Comparison of ENCODE assay signal across 20 cellular contexts in the genomic region with DNA sequence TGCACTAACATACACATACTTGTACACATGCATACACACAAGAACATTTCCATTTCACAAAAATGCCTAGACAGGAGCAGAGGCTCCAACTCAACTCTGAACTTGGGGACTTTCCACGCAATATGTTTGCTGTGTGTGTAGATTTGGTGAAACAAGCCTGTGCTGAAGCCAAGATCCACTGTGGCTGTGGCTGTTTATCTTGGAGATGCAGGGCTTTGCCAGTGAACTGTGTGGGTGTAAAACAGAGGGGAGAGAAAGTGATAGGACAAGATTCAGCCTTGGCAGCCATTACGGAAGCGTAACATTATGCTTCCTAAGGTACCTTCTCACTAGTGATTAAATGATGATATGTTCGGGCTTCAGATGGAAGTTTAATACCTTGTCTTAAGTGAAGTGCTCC.
DNase-seq lines count a peak whose midpoint lies in the region; ATAC-seq, FAIRE-seq and TF ChIP-seq lines count a peak whose summit lies in the region.
"Had no signal": no experiment of that assay in that cellular context is flagged by ENCODE, and none has a peak within 500 bp of the region (broad histone marks: within the 10 kb centered on the region; RNA-seq: fewer than 3 reads in every experiment).

No MANE protein-coding gene starts in this region.

- H4K20me1 ChIP-seq in H1 (replicated peaks in 1 of 2; ENCODE audit: control insufficient read depth in 1 of 2, insufficient read depth in 2 of 2, low read length in 2 of 2) (no peaks in the 10 kb centered on the region), osteoblast (ENCODE audit: insufficient read depth, low read length) (no peaks in the 10 kb centered on the region)

- H2BK12ac ChIP-seq in H1 (ENCODE audit: low read depth, low read length) = no peak overlapping the region

- H3K14ac ChIP-seq in H1 (ENCODE audit: insufficient read length) = no peak overlapping the region

- H3K23ac ChIP-seq in H1 (ENCODE audit: insufficient read length) = no peak overlapping the region

- 92% methylated on average over 4 of the region's 4 CpGs; no CpG with 5 or more reads in 1 of the 2 experiments for WGBS in H1 (ENCODE audit: extremely low coverage in 1 of 2, insufficient coverage in 1 of 2, insufficient read length in 1 of 2, insufficient replicate concordance in 2 of 2, low coverage in 1 of 2, low lambda C conversion rate in 2 of 2, missing lambda C conversion rate in 1 of 2), 2 experiments

- no peak overlapping the region for H2AK5ac ChIP-seq in H1 (ENCODE audit: low read depth, low read length)

- no peaks in the 10 kb centered on the region for H3K79me2 ChIP-seq in H1 (ENCODE audit: control insufficient read depth in 1 of 2, insufficient read depth in 2 of 2, low read length in 2 of 2)
- no peaks in the 10 kb centered on the region for H3K79me2 ChIP-seq in osteoblast (ENCODE audit: insufficient read depth, low read length)

- POLR2A ChIA-PET in Panc1 (lab: Charles Lee) (no interaction called here), H1 (lab: Charles Lee; ENCODE audit: partially characterized antibody) (no interaction called here)

- no peak for TF ChIP-seq RAD21 in H1 (IDR thresholded peaks at IDR 0.05 in 1 of 2, conservative IDR thresholded peaks at IDR 0.05 in 1 of 2; ENCODE audit: low read depth in 2 of 2, low read length in 2 of 2)

- no peak overlapping the region for H2BK20ac ChIP-seq in H1 (ENCODE audit: low read length)

- in situ Hi-C loops in Panc1 (cut with HindIII; ENCODE audit: low pct_unique_long_range_greater_than_20kb, low sequenced_read_pairs) = no loop called here

- no peak for TF ChIP-seq EP300 in H1 (IDR thresholded peaks at IDR 0.05; ENCODE audit: borderline replicate concordance in 1 of 2, low read depth in 2 of 2, low read length in 2 of 2)

- no peak overlapping the region for H2BK120ac ChIP-seq in H1 (replicated peaks; ENCODE audit: low read depth, low read length)

- TF ChIP-seq CTCF in Panc1 (IDR thresholded peaks at IDR 0.05) (no peak), H1 (IDR thresholded peaks at IDR 0.05; ENCODE audit: control extremely low read depth in 1 of 3, insufficient read depth in 1 of 3, low read depth in 1 of 3, low read length in 3 of 3) (no peak), osteoblast (IDR thresholded peaks at IDR 0.05; ENCODE audit: extremely low read depth, low read depth, low read length) (no peak), upper lobe of right lung (IDR thresholded peaks at IDR 0.05) (no peak)

- no peaks in the 10 kb centered on the region for H3K79me1 ChIP-seq in H1 (ENCODE audit: low read depth, low read length)

- H3K27ac ChIP-seq in Panc1 (ENCODE audit: low read length) (peak overlapping the region; percentile 44; the same call in 1 of the 2 replicates), H1 (ENCODE audit: low read depth, low read length) (no peak overlapping the region), osteoblast (ENCODE audit: low read depth, low read length) (no peak overlapping the region), upper lobe of right lung (no peak overlapping the region)

- H2BK15ac ChIP-seq in H1 (ENCODE audit: low read length) = no peak overlapping the region

- peaks cover 2% of the 10 kb centered on the region; the same call in 1 of the 2 replicates for H3K23me2 ChIP-seq in H1 (ENCODE audit: low read depth, low read length)

- H3K9ac ChIP-seq in H1 (replicated peaks in 1 of 4; ENCODE audit: extremely low read depth in 1 of 4, low read depth in 3 of 4, low read length in 3 of 4) = no peak overlapping the region

- no peaks in the 10 kb centered on the region for H3K36me3 ChIP-seq in Panc1 (ENCODE audit: control insufficient read depth, insufficient read depth, low read length)
- no peaks in the 10 kb centered on the region for H3K36me3 ChIP-seq in H1 (ENCODE audit: control insufficient read depth in 2 of 4, insufficient read depth in 4 of 4, low read length in 3 of 4)
- H3K36me3 ChIP-seq in osteoblast (ENCODE audit: insufficient read depth, low read length) = no peaks in the 10 kb centered on the region
- no peaks in the 10 kb centered on the region for H3K36me3 ChIP-seq in upper lobe of right lung
- H3K36me3 ChIP-seq: BE2C had no signal

- H3K4me2 ChIP-seq in H1 (ENCODE audit: insufficient read depth in 1 of 2, low read depth in 2 of 2, low read length in 2 of 2) (no peak overlapping the region), osteoblast (ENCODE audit: insufficient read depth, low read length) (no peak overlapping the region)

- no peak overlapping the region for H4K91ac ChIP-seq in H1 (replicated peaks; ENCODE audit: insufficient read length, low read length)

- no peaks in the 10 kb centered on the region for H3K9me3 ChIP-seq in Panc1 (ENCODE audit: control insufficient read depth, insufficient read depth, low read depth, low read length)
- H3K9me3 ChIP-seq in H1 (ENCODE audit: insufficient read depth in 2 of 2, low read depth in 1 of 2, low read length in 1 of 2) = no peaks in the 10 kb centered on the region
- H3K9me3 ChIP-seq in osteoblast (ENCODE audit: low read depth, low read length) = no peaks in the 10 kb centered on the region
- H3K9me3 ChIP-seq in upper lobe of right lung = peaks cover 3% of the 10 kb centered on the region
- H3K9me3 ChIP-seq: BE2C had no signal

- H4K5ac ChIP-seq in H1 (ENCODE audit: insufficient read length, low read depth, low read length) = no peak overlapping the region

- no peak overlapping the region for H3K4me3 ChIP-seq in Panc1 (ENCODE audit: low read depth in 2 of 2, low read length in 2 of 2)
- H3K4me3 ChIP-seq in H1 (ENCODE audit: extremely low read depth in 1 of 4, insufficient read depth in 2 of 4, low read depth in 3 of 4, low read length in 4 of 4) = no peak overlapping the region
- H3K4me3 ChIP-seq in osteoblast (ENCODE audit: insufficient read depth, low read length) = no peak overlapping the region
- H3K4me3 ChIP-seq in upper lobe of right lung = no peak overlapping the region

- CTCF ChIA-PET in Panc1 (lab: Charles Lee) (no interaction called here), H1 (lab: Charles Lee; ENCODE audit: partially characterized antibody) (no interaction called here)

- TF ChIP-seq POLR2A in H1 (IDR thresholded peaks at IDR 0.05; ENCODE audit: control extremely low read depth in 1 of 2, low read depth in 2 of 2, low read length in 2 of 2) = no peak

- FAIRE-seq in H1 (lab: Jason Lieb, UNC) = no peak
- FAIRE-seq: GM12891, GM18507 had no signal

- H3K27me3 ChIP-seq in Panc1 (ENCODE audit: control insufficient read depth, insufficient read depth, low read length) = no peaks in the 10 kb centered on the region
- H3K27me3 ChIP-seq in H1 (replicated peaks in 1 of 4; ENCODE audit: control insufficient read depth in 3 of 4, extremely low read depth in 1 of 4, insufficient read depth in 3 of 4, low read length in 3 of 4) = no peaks in the 10 kb centered on the region
- H3K27me3 ChIP-seq in osteoblast (ENCODE audit: insufficient read depth, low read length) = no peaks in the 10 kb centered on the region
- no peaks in the 10 kb centered on the region for H3K27me3 ChIP-seq in upper lobe of right lung
- H3K27me3 ChIP-seq: BE2C had no signal

- H3K4me1 ChIP-seq in Panc1 (ENCODE audit: control insufficient read depth, insufficient read depth, low read length) (peaks cover 8% of the 10 kb centered on the region; the same call in 1 of the 2 replicates), H1 (replicated peaks in 1 of 4; ENCODE audit: control insufficient read depth in 3 of 4, insufficient read depth in 4 of 4, low read length in 3 of 4) (no peaks in the 10 kb centered on the region), osteoblast (ENCODE audit: insufficient read depth, low read length) (no peaks in the 10 kb centered on the region), upper lobe of right lung (no peaks in the 10 kb centered on the region)

- intact Hi-C loops in Panc1 (cut with micrococcal nuclease; ENCODE audit: unreplicated experiment) = no loop called here
- intact Hi-C loops in upper lobe of right lung (cut with DNase I) = no loop called here

- ATAC-seq in Panc1 = 0 out of 2 replicates have a peak, but pooled peaks have one; percentile 30
- no peak for ATAC-seq in GM18858 (IDR thresholded peaks at IDR 0.05; ENCODE audit: unreplicated experiment)
- no peak for ATAC-seq in upper lobe of right lung
- ATAC-seq: HCT116 had no signal

- no peak overlapping the region for H3K18ac ChIP-seq in H1 (ENCODE audit: extremely low read depth, low read length)

- no peak overlapping the region for H2BK5ac ChIP-seq in H1 (ENCODE audit: low read depth, low read length)

- no peak overlapping the region for H3K4ac ChIP-seq in H1 (replicated peaks; ENCODE audit: insufficient read length, low read depth, low read length)

- H4K8ac ChIP-seq in H1 (ENCODE audit: extremely low read depth, insufficient read depth, low read length) = no peak overlapping the region

- H2AFZ ChIP-seq in H1 (ENCODE audit: low read length) = peak overlapping the region; percentile 8; the same call in 1 of the 2 replicates
- H2AFZ ChIP-seq in osteoblast (ENCODE audit: low read length) = peak overlapping the region; percentile 0

- BruUV-seq in Panc1 (replicated peaks; lab: Mats Ljungman, UMichigan) = no TSS peak

- no peak overlapping the region for H3K56ac ChIP-seq in H1 (replicated peaks; ENCODE audit: insufficient read length, low read depth, low read length)

- DNase-seq in HUDEP-2 (lab: John Stamatoyannopoulos, UW; ENCODE audit: unreplicated experiment in 76 of 76) = peak in 55 of 76 experiments; percentile 1 to 72 (median 30)
- no peak for DNase-seq in Panc1 (ENCODE audit: low read depth, low spot score)
- no peak for DNase-seq in H1 (ENCODE audit: low read depth in 1 of 2, low spot score in 2 of 2)
- DNase-seq in osteoblast (ENCODE audit: insufficient read length, low spot score, missing footprints) = no peak
- no peak for DNase-seq in upper lobe of right lung
- no peak for DNase-seq in superior temporal gyrus (ENCODE audit: extremely low spot score)
- DNase-seq: BE2C; CD4-positive, CD25-positive, alpha-beta regulatory T cell; DND-41; GOT3; Kasumi-1; NCI-H1694; NCI-H2081 treated with DMSO at 0.1 percent for 48 hours; NCI-H2171 treated with DMSO at 0.1 percent for 48 hours; NCI-H526; SHP77 had no signal

TF ChIP-seq in H1, 55 proteins besides CTCF, POLR2A, EP300 and RAD21:
- no peak for TF ChIP-seq TEAD4 (IDR thresholded peaks at IDR 0.05; ENCODE audit: low read depth, low read length)
- TF ChIP-seq RNF2 (IDR thresholded peaks at IDR 0.05; ENCODE audit: borderline replicate concordance, low read depth, low read length, missing control alignments, poor library complexity, severe bottlenecking) = no peak
- no peak for TF ChIP-seq SP2 (IDR thresholded peaks at IDR 0.05; ENCODE audit: low read length)
- TF ChIP-seq MAFK (IDR thresholded peaks at IDR 0.05; ENCODE audit: low read depth, low read length) = no peak
TF ChIP-seq in H1: peak in this region for 0.

Comparison
In these comparisons a context has a peak if more than half of its experiments do, and no peak if none do; other contexts are left out.
1. DNase-seq: peak in HUDEP-2 (55 of 76); none in Panc1 (single experiment), H1 (0 of 2), osteoblast (single experiment), upper lobe of right lung (single experiment) and superior temporal gyrus (single experiment).